In genomic region chr5:9474241-9475002, GRCh38 we compare ENCODE assay signal across 23 cellular contexts.
"Had no signal": no experiment of that assay in that cellular context is flagged by ENCODE, and none has a peak within 500 bp of the region (broad histone marks: within the 10 kb centered on the region; RNA-seq: fewer than 3 reads in every experiment).

No MANE protein-coding gene starts in this region.

- H3K9me3 ChIP-seq: ovary, psoas muscle, thyroid gland had no signal

- FAIRE-seq: kidney, small intestine had no signal

- H3K4me1 ChIP-seq: gastroesophageal sphincter, psoas muscle, thyroid gland had no signal

- H3K27me3 ChIP-seq: foreskin keratinocyte, gastroesophageal sphincter, heart left ventricle, hepatocyte, ovary, thyroid gland had no signal

- H3K4me3 ChIP-seq: gastroesophageal sphincter, heart left ventricle, hepatocyte, lung, ovary, psoas muscle, thyroid gland had no signal

- ATAC-seq: effector memory CD8-positive, alpha-beta T cell; foreskin keratinocyte; gastroesophageal sphincter; left lobe of liver; natural killer cell; psoas muscle; right cardiac atrium; stimulated activated naive CD8-positive, alpha-beta T cell treated with anti-CD3 and anti-CD28 coated beads, Interleukin-15, amount 100 ng/mL, for 72 hours had no signal

- DNase-seq: cerebellar nuclear complex; cortex of kidney; effector memory CD8-positive, alpha-beta T cell; foreskin keratinocyte; heart left ventricle; kidney; natural killer cell; occipital lobe; ovary; posterior cingulate gyrus; psoas muscle; small intestine; stimulated activated CD4-positive, alpha-beta T cell treated with anti-CD3 and anti-CD28 coated beads, Interleukin-15, amount 100 ng/mL, for 24 hours; stimulated activated CD4-positive, alpha-beta T cell treated with anti-CD3 and anti-CD28 coated beads, Interleukin-2, amount 100 ng/mL, for 48 hours; stimulated activated CD8-positive, alpha-beta memory T cell treated with anti-CD3 and anti-CD28 coated beads, Interleukin-4, amount 100 ng/mL, for 48 hours; stimulated activated naive CD4-positive, alpha-beta T cell; stimulated activated naive CD8-positive, alpha-beta T cell treated with anti-CD3 and anti-CD28 coated beads, Interleukin-15, amount 100 ng/mL, for 72 hours; thyroid gland had no signal

- H3K27ac ChIP-seq: foreskin keratinocyte, gastroesophageal sphincter, heart left ventricle, hepatocyte, ovary, psoas muscle, thyroid gland had no signal

- H3K36me3 ChIP-seq: gastroesophageal sphincter, ovary, thyroid gland had no signal
